11 cellular contexts compared by ENCODE assay signal in genomic region chr14:24311837-24312615, GRCh38. TPM values are rescaled to one million over a fixed set of nuclear protein-coding genes. Genes with fewer than 3 reads are reported as not detected.
DNase-seq lines count a peak whose midpoint lies in the region; ATAC-seq and TF ChIP-seq lines count a peak whose summit lies in the region.
"Had no signal": no experiment of that assay in that cellular context is flagged by ENCODE, and none has a peak within 500 bp of the region (broad histone marks: within the 10 kb centered on the region; RNA-seq: fewer than 3 reads in every experiment).

No MANE protein-coding gene starts in this region.

- no peak for ATAC-seq in heart left ventricle
- ATAC-seq in right lobe of liver, result peak in 3 of 4 donors; percentile 1 to 16 (median 1)
- ATAC-seq in HG02610 (IDR thresholded peaks at IDR 0.05; ENCODE audit: unreplicated experiment), result no peak
- ATAC-seq in GM21825 (IDR thresholded peaks at IDR 0.05; ENCODE audit: unreplicated experiment), result no peak
- no peak for ATAC-seq in HG02870 (IDR thresholded peaks at IDR 0.05; ENCODE audit: unreplicated experiment)

- WGBS in heart left ventricle, 4 donors, result 85 to 98% (median 90%) methylated on average over 1 of the region's 1 CpG
- 43% methylated on average over 1 of the region's 1 CpG for WGBS in right lobe of liver (ENCODE audit: insufficient coverage, low coverage, low lambda C conversion rate, missing lambda C conversion rate)

- intact Hi-C loops in heart left ventricle (cut with DNase I), result loop anchor here in 1 of 10 donors (5.0 kb wide), 1 partner anchor 125 kb away; no protein-coding TSS in a partner anchor
- intact Hi-C loops in cardiac septum (cut with DNase I), result no loop called here
- intact Hi-C loops in right lobe of liver (cut with DNase I), result no loop called here
- intact Hi-C loops in uterus (cut with DNase I; ENCODE audit: low total_unique reads), result no loop called here

- TF ChIP-seq CTCF in heart left ventricle (IDR thresholded peaks at IDR 0.05) (no peak), right lobe of liver (IDR thresholded peaks at IDR 0.05) (no peak), uterus (IDR thresholded peaks at IDR 0.05) (no peak)

- H3K9me3 ChIP-seq in heart left ventricle (no peaks in the 10 kb centered on the region), right lobe of liver (no peaks in the 10 kb centered on the region), uterus (no peaks in the 10 kb centered on the region)
- H3K9me3 ChIP-seq: HAP-1 had no signal

- peaks cover 0 to 9% (median 3%) of the 10 kb centered on the region in 9 donors for H3K36me3 ChIP-seq in heart left ventricle
- peaks cover 0 to 2% (median 0%) of the 10 kb centered on the region in 4 donors for H3K36me3 ChIP-seq in right lobe of liver
- H3K36me3 ChIP-seq in uterus, result no peaks in the 10 kb centered on the region

- TF ChIP-seq POLR2A in heart left ventricle (IDR thresholded peaks at IDR 0.05) (no peak), right lobe of liver (IDR thresholded peaks at IDR 0.05) (no peak), uterus (IDR thresholded peaks at IDR 0.05) (no peak)

- no peaks in the 10 kb centered on the region for H3K9me3 Mint-ChIP-seq in activated naive CD8-positive, alpha-beta T cell (ENCODE audit: low read depth)

- H3K4me1 Mint-ChIP-seq in activated naive CD8-positive, alpha-beta T cell (ENCODE audit: low read depth), result peaks cover 61% of the 10 kb centered on the region

- DNase-seq in heart left ventricle, result peak in 1 of 5 donors; percentile 29
- DNase-seq in cardiac septum (ENCODE audit: low spot score), result no peak
- DNase-seq in right lobe of liver, result peak in 2 of 3 donors; percentile 35 to 44
- DNase-seq in uterus, result no peak
- DNase-seq: DMS153, NCI-H2107 had no signal

- peak overlapping the region; percentile 61 for H3K27ac Mint-ChIP-seq in activated naive CD8-positive, alpha-beta T cell

- H3K4me3 ChIP-seq in heart left ventricle (peak overlapping the region in 10 of 12 donors; percentile 53 to 81 (median 64)), right lobe of liver (peak overlapping the region; percentile 43 to 64 (median 48)), uterus (peak overlapping the region in 1 of 2 donors; percentile 61)
- H3K4me3 ChIP-seq: HAP-1 had no signal

- H3K27me3 Mint-ChIP-seq in activated naive CD8-positive, alpha-beta T cell, result no peaks in the 10 kb centered on the region

- peaks cover 2% of the 10 kb centered on the region for H3K36me3 Mint-ChIP-seq in activated naive CD8-positive, alpha-beta T cell

- H3K4me1 ChIP-seq in heart left ventricle, result peaks cover 12 to 94% (median 59%) of the 10 kb centered on the region in 12 donors
- H3K4me1 ChIP-seq in right lobe of liver, result peaks cover 0 to 57% (median 26%) of the 10 kb centered on the region in 4 donors
- peaks cover 5 to 20% of the 10 kb centered on the region in 2 donors for H3K4me1 ChIP-seq in uterus
- H3K4me1 ChIP-seq: HAP-1 had no signal

- H3K27ac ChIP-seq in heart left ventricle (peak overlapping the region; percentile 74 to 92 (median 88)), right lobe of liver (peak overlapping the region; percentile 80 to 98 (median 93)), uterus (peak overlapping the region; percentile 78 to 80)

- H3K27me3 ChIP-seq in heart left ventricle, result peaks cover 0 to 12% (median 0%) of the 10 kb centered on the region in 9 donors
- H3K27me3 ChIP-seq in right lobe of liver, result no peaks in the 10 kb centered on the region
- no peaks in the 10 kb centered on the region for H3K27me3 ChIP-seq in uterus

- H3K4me3 Mint-ChIP-seq in activated naive CD8-positive, alpha-beta T cell, result peak overlapping the region; percentile 77

RNA-seq across cellular contexts. Expression of gene LTB4R, which starts 0.7 kb away (rescaled TPM):
- 1 to 10 TPM in 8 of 9 donors, under 1 TPM in 1; 0.92 to 8.8 (median 1.7) TPM for total RNA-seq in heart left ventricle
- 1 to 10 TPM; 1.2 to 2.2 TPM for polyA plus RNA-seq in heart left ventricle
- total RNA-seq in cardiac septum, result 1.8 TPM
- total RNA-seq in right lobe of liver, result 1 to 10 TPM; 2.7 to 5.5 (median 3.9) TPM
- 10 to 100 TPM in 1 of 4 donors, 1 to 10 TPM in 3; 3.7 to 19.5 (median 5.6) TPM for total RNA-seq in uterus

RNA-seq across cellular contexts. Expression of gene LTB4R2, which starts 2.1 kb away (rescaled TPM):
- total RNA-seq in heart left ventricle (1 to 10 TPM in 7 of 9 donors, under 1 TPM in 2; 0.81 to 3.8 (median 1.6) TPM), cardiac septum (2.2 TPM), right lobe of liver (1 to 10 TPM; 1.8 to 5.8 (median 3.5) TPM), uterus (1 to 10 TPM in 3 of 4 donors, not detected in 1; 1.0 to 7.1 (median 5.6) TPM)
- polyA plus RNA-seq in heart left ventricle, result under 1 TPM; 0.53 to 0.64 TPM

RNA-seq across cellular contexts. Expression of gene CIDEB, which starts 4.2 kb away (rescaled TPM):
- 10 to 100 TPM in 1 of 9 donors, 1 to 10 TPM in 8; 1.7 to 10.1 (median 3.0) TPM for total RNA-seq in heart left ventricle
- polyA plus RNA-seq in heart left ventricle, result 1 to 10 TPM; 2.6 to 3.2 TPM
- total RNA-seq in cardiac septum, result 2.4 TPM
- total RNA-seq in right lobe of liver, result 100 to 1,000 TPM; 118 to 219 (median 196) TPM
- 10 to 100 TPM in 2 of 4 donors, 1 to 10 TPM in 2; 1.3 to 25.5 (median 14.1) TPM for total RNA-seq in uterus

RNA-seq across cellular contexts. Expression of gene NOP9, which starts 12.4 kb away (rescaled TPM):
- total RNA-seq in heart left ventricle (10 to 100 TPM; 22.1 to 34.0 (median 27.8) TPM), cardiac septum (28.3 TPM), right lobe of liver (10 to 100 TPM in 4 of 6 experiments, 1 to 10 TPM in 2; 8.2 to 15.3 (median 11.4) TPM), uterus (10 to 100 TPM in 3 of 4 donors, 1 to 10 TPM in 1; 5.0 to 23.5 (median 22.5) TPM)
- 10 to 100 TPM; 13.5 to 29.8 TPM for polyA plus RNA-seq in heart left ventricle

RNA-seq across cellular contexts. Expression of gene DHRS1, which starts 12.4 kb away (rescaled TPM):
- total RNA-seq in heart left ventricle, result 10 to 100 TPM in 6 of 9 donors, 1 to 10 TPM in 3; 6.3 to 18.1 (median 11.3) TPM
- polyA plus RNA-seq in heart left ventricle, result 10 to 100 TPM in 1 of 2 donors, 1 to 10 TPM in 1; 5.5 to 10.7 TPM
- 8.5 TPM for total RNA-seq in cardiac septum
- total RNA-seq in right lobe of liver, result 10 to 100 TPM; 49.1 to 89.3 (median 60.1) TPM
- total RNA-seq in uterus, result 10 to 100 TPM; 17.0 to 52.4 (median 37.7) TPM

Comparison
In these comparisons a context has a peak if more than half of its experiments do, and no peak if none do; other contexts are left out.
1. ATAC-seq: peak in right lobe of liver (3 of 4); none in heart left ventricle (0 of 4), HG02610 (single experiment), GM21825 (single experiment) and HG02870 (single experiment).
2. DNase-seq: peak in right lobe of liver (2 of 3); none in cardiac septum (single experiment) and uterus (0 of 2).
3. RNA of gene CIDEB, which starts 4.2 kb away (total RNA-seq): 118 to 219 TPM in right lobe of liver; 1.3 to 25.5 TPM in uterus, 1.7 to 10.1 TPM in heart left ventricle and 2.4 TPM in cardiac septum (single experiment); every median in the first group is over 4 times any median in the second.
4. Peak in every context shown above with its lines, with median percentiles within 50 percentile points of each other: H3K27ac ChIP-seq.